Comparison of ENCODE assay signal across 8 cellular contexts in the genomic region with DNA sequence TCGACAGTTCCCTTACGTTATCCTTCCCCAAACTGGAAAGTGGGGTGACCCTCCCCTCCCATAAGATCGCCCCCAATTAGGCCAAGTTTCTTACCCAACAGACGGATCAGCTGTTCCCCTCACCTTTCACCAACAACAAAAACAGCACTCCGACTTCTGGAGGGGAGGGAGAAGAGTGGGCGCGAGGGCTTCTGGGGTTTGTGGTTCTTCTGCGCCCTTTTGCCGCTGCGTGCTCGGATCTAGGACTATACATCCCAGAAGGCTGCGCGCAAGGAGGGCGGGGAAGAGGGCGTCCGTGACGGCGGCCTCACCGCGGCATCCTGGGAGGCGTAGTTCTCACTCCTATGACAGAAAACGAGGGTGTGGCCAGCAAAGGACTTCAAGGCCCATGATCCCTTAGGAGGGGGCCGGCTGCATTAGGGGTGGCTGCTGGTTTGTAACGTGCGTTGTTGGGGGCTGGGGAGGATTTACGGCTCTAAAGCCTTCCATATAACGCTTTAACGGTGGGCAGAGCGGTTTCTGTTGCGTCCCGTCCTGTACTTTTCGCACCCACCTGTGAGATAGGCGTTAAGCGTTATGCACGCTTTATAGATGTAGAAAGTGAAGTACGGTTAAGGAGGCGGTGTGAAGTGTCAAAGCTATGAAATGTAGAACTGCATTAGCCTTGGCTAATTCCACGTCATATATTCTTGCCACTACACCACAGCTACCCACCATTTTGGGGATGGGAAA. TPM values are rescaled to one million over a fixed set of nuclear protein-coding genes. Genes with fewer than 3 reads are reported as not detected.
A peak's percentile ranks its signal among the peaks of the same experiment; 100 is the strongest.
DNase-seq lines count a peak whose midpoint lies in the region; ATAC-seq lines count a peak whose summit lies in the region.

A gene with protein sequence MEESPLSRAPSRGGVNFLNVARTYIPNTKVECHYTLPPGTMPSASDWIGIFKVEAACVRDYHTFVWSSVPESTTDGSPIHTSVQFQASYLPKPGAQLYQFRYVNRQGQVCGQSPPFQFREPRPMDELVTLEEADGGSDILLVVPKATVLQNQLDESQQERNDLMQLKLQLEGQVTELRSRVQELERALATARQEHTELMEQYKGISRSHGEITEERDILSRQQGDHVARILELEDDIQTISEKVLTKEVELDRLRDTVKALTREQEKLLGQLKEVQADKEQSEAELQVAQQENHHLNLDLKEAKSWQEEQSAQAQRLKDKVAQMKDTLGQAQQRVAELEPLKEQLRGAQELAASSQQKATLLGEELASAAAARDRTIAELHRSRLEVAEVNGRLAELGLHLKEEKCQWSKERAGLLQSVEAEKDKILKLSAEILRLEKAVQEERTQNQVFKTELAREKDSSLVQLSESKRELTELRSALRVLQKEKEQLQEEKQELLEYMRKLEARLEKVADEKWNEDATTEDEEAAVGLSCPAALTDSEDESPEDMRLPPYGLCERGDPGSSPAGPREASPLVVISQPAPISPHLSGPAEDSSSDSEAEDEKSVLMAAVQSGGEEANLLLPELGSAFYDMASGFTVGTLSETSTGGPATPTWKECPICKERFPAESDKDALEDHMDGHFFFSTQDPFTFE (minus strand): TSS at position 143 of the 732 bp plus-strand sequence. CDS start 2,210 bp downstream, outside the sequence.

- H3K9me3 ChIP-seq in aorta (ENCODE audit: control insufficient read depth, low read length) = no peaks in the 10 kb centered on the region

- DNase-seq in NCI-H2081 (lab: John Stamatoyannopoulos, UW) (peak; percentile 97 to 99), T1000 (lab: John Stamatoyannopoulos, UW) (peak; percentile 94), astrocyte of the hippocampus (ENCODE audit: low read depth, low spot score) (peak; percentile 99), hepatic stellate cell (ENCODE audit: low spot score) (peak; percentile 97), aorta (peak; percentile 99)

- H3K4me1 ChIP-seq in rectal smooth muscle tissue (ENCODE audit: control insufficient read depth, insufficient read depth, low read length) (peaks cover 3% of the 10 kb centered on the region), aorta (ENCODE audit: control insufficient read depth in 1 of 2, insufficient read depth in 2 of 2, low read length in 2 of 2) (peaks cover 3 to 9% of the 10 kb centered on the region in 2 donors)

- H3K27ac ChIP-seq in rectal smooth muscle tissue (ENCODE audit: low read depth, low read length) = peak within 1 kb of the TSS; percentile 78
- H3K27ac ChIP-seq in aorta (ENCODE audit: low read depth in 1 of 2, low read length in 2 of 2) = peak within 1 kb of the TSS; percentile 19 to 87

- peak; percentile 94 for ATAC-seq in GM18508 (IDR thresholded peaks at IDR 0.05; ENCODE audit: insufficient read depth, unreplicated experiment)
- ATAC-seq in HG03025 (IDR thresholded peaks at IDR 0.05; ENCODE audit: low FRiP score, unreplicated experiment) = peak; percentile 98
- peak; percentile 99 for ATAC-seq in aorta (ENCODE audit: low FRiP score)

- intact Hi-C loops in aorta (cut with DNase I) = no loop called here

- H3K9ac ChIP-seq in rectal smooth muscle tissue (ENCODE audit: low read length) = peak within 1 kb of the TSS; percentile 69

- H3K36me3 ChIP-seq in rectal smooth muscle tissue (ENCODE audit: control insufficient read depth, insufficient read depth, low read length) (peaks cover 5% of the 10 kb centered on the region), aorta (ENCODE audit: control insufficient read depth in 1 of 2, insufficient read depth in 2 of 2, low read length in 1 of 2) (peaks cover 3% of the 10 kb centered on the region in 2 donors)

- WGBS in aorta, 2 donors = 0% methylated on average over 38 of the region's 38 CpGs

- H3K27me3 ChIP-seq in rectal smooth muscle tissue (ENCODE audit: control insufficient read depth, insufficient read depth, low read length) (no peaks in the 10 kb centered on the region), aorta (ENCODE audit: control insufficient read depth in 1 of 2, insufficient read depth in 2 of 2, low read length in 1 of 2) (no peaks in the 10 kb centered on the region)

- peak within 1 kb of the TSS; percentile 97 for H3K4me3 ChIP-seq in rectal smooth muscle tissue (ENCODE audit: low read length)
- H3K4me3 ChIP-seq in aorta (ENCODE audit: low read length in 2 of 2) = peak within 1 kb of the TSS; percentile 67 to 98

RNA-seq across cellular contexts. Expression of the gene that starts here (rescaled TPM):
- 100 to 1,000 TPM; 242 to 259 TPM for total RNA-seq in aorta
- polyA plus RNA-seq in aorta = 100 to 1,000 TPM in 1 of 2 donors, 10 to 100 TPM in 1; 88.5 to 299 TPM

Comparison
In these comparisons a context has a peak if more than half of its experiments do, and no peak if none do; other contexts are left out.
1. Peak in every context shown above with its lines: DNase-seq, ATAC-seq, H3K4me3 ChIP-seq and H3K27ac ChIP-seq.